In genomic region chr1:247114351-247115140, GRCh38 we compare ENCODE assay signal across 17 cellular contexts.
"Had no signal": no experiment of that assay in that cellular context is flagged by ENCODE, and none has a peak within 500 bp of the region (broad histone marks: within the 10 kb centered on the region; RNA-seq: fewer than 3 reads in every experiment).

No MANE protein-coding gene starts in this region.

- H3K27ac Mint-ChIP-seq: activated CD8-positive, alpha-beta T cell treated with anti-CD3 and anti-CD28 coated beads for 36 hours; activated T-helper 1 cell treated with anti-CD3 and anti-CD28 coated beads, Interleukin-12 subunit alpha, Interleukin-12 subunit beta, Interleukin-2, Interleukin-4 antibody, amounts not matched to agents 30 ng/mL and 10 ng/mL and 1 ng/mL, durations not matched to agents 14 hours and 24 hours and 36 hours; dendritic cell treated with granulocyte-macrophage colony-stimulating factor and Interleukin-4, amounts not matched to agents 40 ng/mL and 50 ng/mL, for 4 days; effector memory CD8-positive, alpha-beta T cell had no signal

- H3K4me3 Mint-ChIP-seq: activated CD8-positive, alpha-beta T cell treated with anti-CD3 and anti-CD28 coated beads for 36 hours; activated T-helper 1 cell treated with anti-CD3 and anti-CD28 coated beads, Interleukin-12 subunit alpha, Interleukin-12 subunit beta, Interleukin-2, Interleukin-4 antibody, amounts not matched to agents 30 ng/mL and 10 ng/mL and 1 ng/mL, durations not matched to agents 14 hours and 24 hours and 36 hours; dendritic cell treated with granulocyte-macrophage colony-stimulating factor and Interleukin-4, amounts not matched to agents 40 ng/mL and 50 ng/mL, for 4 days; effector memory CD8-positive, alpha-beta T cell had no signal

- H3K9me3 Mint-ChIP-seq: dendritic cell treated with granulocyte-macrophage colony-stimulating factor and Interleukin-4, amounts not matched to agents 40 ng/mL and 50 ng/mL, for 4 days; effector memory CD8-positive, alpha-beta T cell had no signal

- DNase-seq: activated CD4-positive, alpha-beta T cell treated with anti-CD3 and anti-CD28 coated beads for 1 hour; activated CD8-positive, alpha-beta T cell treated with anti-CD3 and anti-CD28 coated beads for 36 hours; activated naive CD4-positive, alpha-beta T cell treated with anti-CD3 and anti-CD28 coated beads, Interleukin-2, amount 50 U/mL, for 16 hours; body of pancreas; central memory CD4-positive, alpha-beta T cell; effector memory CD8-positive, alpha-beta T cell; gastrocnemius medialis; kidney; left ventricle myocardium inferior; mesenchymal stem cell; stimulated activated naive CD4-positive, alpha-beta T cell; T1000; upper lobe of right lung had no signal

- H3K27ac ChIP-seq: epithelial cell of prostate, gastrocnemius medialis, left ventricle myocardium inferior, suprapubic skin, upper lobe of right lung had no signal

- H3K27me3 ChIP-seq: body of pancreas, gastrocnemius medialis, suprapubic skin, upper lobe of right lung had no signal

- H3K4me3 ChIP-seq: body of pancreas, gastrocnemius medialis, left ventricle myocardium inferior, suprapubic skin, upper lobe of right lung had no signal

- H3K36me3 ChIP-seq: gastrocnemius medialis, left ventricle myocardium inferior, suprapubic skin, upper lobe of right lung had no signal

- H3K9me3 ChIP-seq: body of pancreas, gastrocnemius medialis, left ventricle myocardium inferior, suprapubic skin, upper lobe of right lung had no signal
